ENCODE assay signal across 17 cellular contexts in genomic region chr2:52502476-52502860, GRCh38.
DNase-seq lines count a peak whose midpoint lies in the region; ATAC-seq and TF ChIP-seq lines count a peak whose summit lies in the region.
"Had no signal": no experiment of that assay in that cellular context is flagged by ENCODE, and none has a peak within 500 bp of the region (broad histone marks: within the 10 kb centered on the region; RNA-seq: fewer than 3 reads in every experiment).

No MANE protein-coding gene starts in this region.

- intact Hi-C loops in right lobe of liver (cut with DNase I), result no loop called here

- H3K36me3 ChIP-seq in right lobe of liver, result no peaks in the 10 kb centered on the region
- H3K36me3 ChIP-seq: BLaER1 had no signal

- no peaks in the 10 kb centered on the region for H3K27me3 ChIP-seq in right lobe of liver
- H3K27me3 ChIP-seq: BLaER1 had no signal

- H3K9me3 ChIP-seq in right lobe of liver, result no peaks in the 10 kb centered on the region

- H3K4me1 ChIP-seq in right lobe of liver, result peaks cover 0 to 31% (median 9%) of the 10 kb centered on the region in 4 donors
- H3K4me1 ChIP-seq: BLaER1, Caco-2 had no signal

- WGBS in right lobe of liver (ENCODE audit: insufficient coverage, low coverage, low lambda C conversion rate, missing lambda C conversion rate), result 29% methylated on average over 2 of the region's 2 CpGs

- peak; percentile 55 to 69 (median 62) for ATAC-seq in right lobe of liver
- no peak for ATAC-seq in HG02970 (IDR thresholded peaks at IDR 0.05; ENCODE audit: low FRiP score, unreplicated experiment)
- ATAC-seq: CD8-positive, alpha-beta T cell; GM23338; HCT116 had no signal

- no peak overlapping the region for H3K4me3 ChIP-seq in LNCaP clone FGC (ENCODE audit: low read depth, low read length)
- H3K4me3 ChIP-seq in right lobe of liver, result no peak overlapping the region
- H3K4me3 ChIP-seq: BLaER1, GM23338 had no signal

- TF ChIP-seq CTCF in 22Rv1 (IDR thresholded peaks at IDR 0.05) (no peak), LNCaP clone FGC (IDR thresholded peaks at IDR 0.05; ENCODE audit: control insufficient read depth, extremely low read depth, insufficient read depth) (no peak), right lobe of liver (IDR thresholded peaks at IDR 0.05) (no peak)

- H3K27ac ChIP-seq in 22Rv1 (peak overlapping the region; percentile 45), right lobe of liver (peak overlapping the region in 2 of 3 donors; percentile 62 to 77)
- H3K27ac ChIP-seq: BLaER1, C4-2B had no signal

- TF ChIP-seq POLR2A in right lobe of liver (IDR thresholded peaks at IDR 0.05), result no peak

- DNase-seq in LNCaP clone FGC (ENCODE audit: low read depth) (peak; percentile 4), right lobe of liver (no peak), SHP77 (lab: John Stamatoyannopoulos, UW) (no peak)
- no peak for DNase-seq in activated naive CD4-positive, alpha-beta T cell treated with anti-CD3 and anti-CD28 coated beads, Interleukin-2, amount 50 U/mL, for 16 hours
- DNase-seq: Caco-2; CD4-positive, CD25-positive, alpha-beta regulatory T cell; CD8-positive, alpha-beta T cell; DMS153; DMS79 treated with DMSO at 0.1 percent for 48 hours; GF-D8; H9 had no signal
